ENCODE assay signal across 8 cellular contexts in the genomic region with DNA sequence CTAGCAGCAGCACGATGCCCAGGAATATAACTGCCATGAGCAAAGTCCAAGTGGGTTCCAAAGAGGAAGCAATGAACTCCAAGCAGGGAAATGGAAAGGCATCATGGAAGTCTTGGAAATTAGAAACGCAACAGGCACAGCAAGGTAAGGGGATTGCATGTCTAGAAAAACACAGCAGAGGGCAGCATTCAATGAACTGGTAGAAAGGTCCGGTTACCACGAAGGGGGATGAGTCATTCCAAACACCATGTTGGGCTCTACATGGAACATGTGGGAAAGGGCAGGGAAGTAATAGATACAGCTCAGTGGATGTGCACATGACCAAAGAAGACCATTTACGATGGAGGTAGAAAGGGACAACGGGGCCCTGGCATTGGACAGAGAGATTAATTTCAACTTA. TPM values are rescaled to one million over a fixed set of nuclear protein-coding genes. Genes with fewer than 3 reads are reported as not detected.
DNase-seq lines count a peak whose midpoint lies in the region; ATAC-seq and TF ChIP-seq lines count a peak whose summit lies in the region.

No MANE protein-coding gene starts in this region.

- ATAC-seq in PC-3, result peak; percentile 54; the same call in 1 of the 2 replicates
- ATAC-seq in CD8-positive, alpha-beta T cell, result no peak

- H2AFZ ChIP-seq in PC-3 (ENCODE audit: low read length), result no peak overlapping the region

- CTCF ChIA-PET in PC-3 (lab: Charles Lee), result no interaction called here
- CTCF ChIA-PET in CD8-positive, alpha-beta T cell (lab: Charles Lee), result interaction anchor here (2.0 to 2.9 kb wide), 2 partner anchors 183 to 184 kb away, joined by 11 to 13 read pairs; no protein-coding TSS in a partner anchor

- H3K9me2 ChIP-seq in PC-3 (replicated peaks; ENCODE audit: low read length), result no peaks in the 10 kb centered on the region

- H3K9ac ChIP-seq in PC-3 (ENCODE audit: low read length), result no peak overlapping the region

- DNase-seq in DMS53 treated with DMSO at 0.1 percent for 48 hours (lab: John Stamatoyannopoulos, UW; ENCODE audit: unreplicated experiment) (peak; percentile 85), HPDE6-E6E7 (ENCODE audit: extremely low spot score) (peak; percentile 16), PC-3 (peak; percentile 71), glutamatergic neuron (peak; percentile 32), thyroid gland (peak in 1 of 2 donors; percentile 25), T-helper 9 cell (no peak)
- DNase-seq in CD8-positive, alpha-beta T cell, result no peak
- no peak for DNase-seq in activated T-cell treated with anti-CD3 and anti-CD28 coated beads, Interleukin-2, amount 50 U/mL, for 24 hours

- H3K27me3 ChIP-seq in PC-3 (ENCODE audit: low read length) (peaks cover 37% of the 10 kb centered on the region), thyroid gland (no peaks in the 10 kb centered on the region)
- H3K27me3 ChIP-seq in CD8-positive, alpha-beta T cell (ENCODE audit: insufficient read depth, low read length), result no peaks in the 10 kb centered on the region

- H3K4me3 ChIP-seq in PC-3 (ENCODE audit: low read length) (no peak overlapping the region), thyroid gland (replicated peaks in 1 of 3) (no peak overlapping the region)
- H3K4me3 ChIP-seq in CD8-positive, alpha-beta T cell (ENCODE audit: low read depth, low read length), result no peak overlapping the region

- 53 to 58% methylated on average over 6 of the region's 6 CpGs for WGBS in thyroid gland, 2 donors

- H3K4me1 Mint-ChIP-seq in glutamatergic neuron (ENCODE audit: low read depth, unreplicated experiment), result peaks cover 3% of the 10 kb centered on the region
- no peaks in the 10 kb centered on the region for H3K4me1 Mint-ChIP-seq in CD8-positive, alpha-beta T cell (ENCODE audit: low read depth)
- peaks cover 5% of the 10 kb centered on the region for H3K4me1 Mint-ChIP-seq in activated T-cell treated with anti-CD3 and anti-CD28 coated beads, Interleukin-2, amount 50 U/mL, for 24 hours (ENCODE audit: low read depth)

- intact Hi-C loops in PC-3 (cut with micrococcal nuclease) (no loop called here), thyroid gland (cut with DNase I) (no loop called here)
- intact Hi-C loops in CD8-positive, alpha-beta T cell (cut with DNase I, micrococcal nuclease), result no loop called here

- no peaks in the 10 kb centered on the region for H3K4me1 ChIP-seq in PC-3 (ENCODE audit: insufficient read depth, low read length)
- H3K4me1 ChIP-seq in thyroid gland, result no peaks in the 10 kb centered on the region
- no peaks in the 10 kb centered on the region for H3K4me1 ChIP-seq in CD8-positive, alpha-beta T cell (ENCODE audit: insufficient read depth, low read length)

- H3K27ac ChIP-seq in PC-3 (ENCODE audit: low read length) (no peak overlapping the region), thyroid gland (no peak overlapping the region)
- H3K27ac ChIP-seq in CD8-positive, alpha-beta T cell (ENCODE audit: low read depth, low read length), result no peak overlapping the region

- TF ChIP-seq POLR2A in thyroid gland (IDR thresholded peaks at IDR 0.05), result no peak

- H3K9me3 Mint-ChIP-seq in glutamatergic neuron (ENCODE audit: unreplicated experiment), result peaks cover 6% of the 10 kb centered on the region
- no peaks in the 10 kb centered on the region for H3K9me3 Mint-ChIP-seq in CD8-positive, alpha-beta T cell
- H3K9me3 Mint-ChIP-seq in activated T-cell treated with anti-CD3 and anti-CD28 coated beads, Interleukin-2, amount 50 U/mL, for 24 hours, result no peaks in the 10 kb centered on the region

- H3K36me3 ChIP-seq in PC-3 (ENCODE audit: low read depth, low read length) (no peaks in the 10 kb centered on the region), thyroid gland (no peaks in the 10 kb centered on the region)
- no peaks in the 10 kb centered on the region for H3K36me3 ChIP-seq in CD8-positive, alpha-beta T cell (ENCODE audit: insufficient read depth, low read length)

- no peaks in the 10 kb centered on the region for H3K27me3 Mint-ChIP-seq in glutamatergic neuron (ENCODE audit: unreplicated experiment)
- H3K27me3 Mint-ChIP-seq in CD8-positive, alpha-beta T cell (ENCODE audit: low read depth), result peaks cover 40% of the 10 kb centered on the region
- H3K27me3 Mint-ChIP-seq in activated T-cell treated with anti-CD3 and anti-CD28 coated beads, Interleukin-2, amount 50 U/mL, for 24 hours, result peaks cover 44% of the 10 kb centered on the region

- peak; percentile 73 for TF ChIP-seq CTCF in PC-3 (conservative IDR thresholded peaks at IDR 0.05; ENCODE audit: low read depth, low read length)
- TF ChIP-seq CTCF in glutamatergic neuron (IDR thresholded peaks at IDR 0.05; ENCODE audit: partially characterized antibody, unreplicated experiment), result peak; percentile 53
- peak in 4 of 6 experiments; percentile 9 to 51 (median 34) for TF ChIP-seq CTCF in thyroid gland (IDR thresholded peaks at IDR 0.05)
- no peak for TF ChIP-seq CTCF in CD8-positive, alpha-beta T cell (IDR thresholded peaks at IDR 0.05)

- no peaks in the 10 kb centered on the region for H3K36me3 Mint-ChIP-seq in glutamatergic neuron (ENCODE audit: unreplicated experiment)
- no peaks in the 10 kb centered on the region for H3K36me3 Mint-ChIP-seq in CD8-positive, alpha-beta T cell
- no peaks in the 10 kb centered on the region for H3K36me3 Mint-ChIP-seq in activated T-cell treated with anti-CD3 and anti-CD28 coated beads, Interleukin-2, amount 50 U/mL, for 24 hours (ENCODE audit: low read depth)

- POLR2A ChIA-PET in PC-3 (lab: Charles Lee; ENCODE audit: unreplicated experiment), result no interaction called here
- POLR2A ChIA-PET in CD8-positive, alpha-beta T cell (lab: Charles Lee), result no interaction called here

- no TSS peak for BruUV-seq in PC-3 (replicated peaks; lab: Mats Ljungman, UMichigan)

- no peak overlapping the region for H3K27ac Mint-ChIP-seq in glutamatergic neuron (ENCODE audit: unreplicated experiment)
- H3K27ac Mint-ChIP-seq in CD8-positive, alpha-beta T cell, result no peak overlapping the region
- no peak overlapping the region for H3K27ac Mint-ChIP-seq in activated T-cell treated with anti-CD3 and anti-CD28 coated beads, Interleukin-2, amount 50 U/mL, for 24 hours

- H3F3A ChIP-seq in PC-3 (ENCODE audit: low read length, unreplicated experiment), result no peaks in the 10 kb centered on the region

- H3K4me3 Mint-ChIP-seq in glutamatergic neuron (ENCODE audit: unreplicated experiment), result no peak overlapping the region
- no peak overlapping the region for H3K4me3 Mint-ChIP-seq in CD8-positive, alpha-beta T cell
- no peak overlapping the region for H3K4me3 Mint-ChIP-seq in activated T-cell treated with anti-CD3 and anti-CD28 coated beads, Interleukin-2, amount 50 U/mL, for 24 hours

- no peaks in the 10 kb centered on the region for H4K20me1 ChIP-seq in PC-3 (ENCODE audit: low read length)

- no peak overlapping the region for H3K4me2 ChIP-seq in PC-3 (ENCODE audit: low read length)

- H3K79me2 ChIP-seq in PC-3 (ENCODE audit: low read length), result no peaks in the 10 kb centered on the region

- H3K9me3 ChIP-seq in PC-3 (ENCODE audit: low read length) (no peaks in the 10 kb centered on the region), thyroid gland (no peaks in the 10 kb centered on the region)
- H3K9me3 ChIP-seq in CD8-positive, alpha-beta T cell (ENCODE audit: low read length), result no peaks in the 10 kb centered on the region

RNA-seq across cellular contexts. Expression of a gene that starts 36.4 kb away (rescaled TPM):
- not detected in 2 replicates for total RNA-seq in PC-3 (2014; rRNA removed)
- total RNA-seq in glutamatergic neuron (ENCODE audit: unreplicated experiment), result 10.4 TPM
- 1 to 10 TPM in 2 of 4 donors, under 1 TPM in 2; 0.13 to 4.0 (median 0.84) TPM for total RNA-seq in thyroid gland
- not detected for total RNA-seq in CD8-positive, alpha-beta T cell

RNA-seq across cellular contexts. Expression of a gene that starts 52.0 kb away (rescaled TPM):
- total RNA-seq in PC-3 (2014; rRNA removed) (not detected in 2 replicates), glutamatergic neuron (ENCODE audit: unreplicated experiment) (not detected), thyroid gland (under 1 TPM in 2 of 4 donors, not detected in 2; 0.29 to 0.33 TPM)
- not detected for total RNA-seq in CD8-positive, alpha-beta T cell

Comparison
In these comparisons a context has a peak if more than half of its experiments do, and no peak if none do; other contexts are left out.
1. DNase-seq: peak in DMS53 treated with DMSO at 0.1 percent for 48 hours (single experiment), HPDE6-E6E7 (single experiment), PC-3 (single experiment) and glutamatergic neuron (single experiment); none in CD8-positive, alpha-beta T cell (0 of 7), T-helper 9 cell (single experiment) and activated T-cell treated with anti-CD3 and anti-CD28 coated beads, Interleukin-2, amount 50 U/mL, for 24 hours (single experiment).